Comparison of ENCODE assay signal across 1 cellular context in the genomic region with DNA sequence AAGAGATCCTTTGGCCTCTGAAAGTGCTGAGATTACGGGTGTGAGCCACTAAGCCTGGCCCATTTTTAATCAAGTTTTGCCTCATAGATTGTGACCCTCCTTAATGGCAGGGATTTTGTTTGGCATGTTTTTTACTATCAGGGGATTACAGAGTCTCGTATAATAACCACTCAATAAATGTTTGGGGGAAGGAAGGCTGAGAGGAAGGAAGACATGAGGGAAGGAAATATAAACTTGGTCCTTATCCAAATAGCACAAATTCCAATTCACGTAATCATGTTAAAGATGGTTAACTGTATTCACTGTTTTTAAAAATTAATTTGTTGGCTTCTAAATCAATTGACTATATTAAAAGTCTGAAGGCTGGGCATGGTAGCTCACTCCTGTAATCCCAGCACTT.
TF ChIP-seq lines count a peak whose summit lies in the region.

No MANE protein-coding gene starts in this region.

TF ChIP-seq in IMR-90, 13 proteins besides CTCF, POLR2A, EP300 and RAD21:
- no peak for TF ChIP-seq CHD1 (IDR thresholded peaks at IDR 0.05; ENCODE audit: low read depth, low read length)
- TF ChIP-seq FOS (IDR thresholded peaks at IDR 0.05; ENCODE audit: low read depth, low read length) = no peak
- no peak for TF ChIP-seq MAFK (IDR thresholded peaks at IDR 0.05; ENCODE audit: low read depth, low read length)
- TF ChIP-seq RCOR1 (IDR thresholded peaks at IDR 0.05; ENCODE audit: insufficient replicate concordance, low read length) = no peak
- TF ChIP-seq BHLHE40 (IDR thresholded peaks at IDR 0.05; ENCODE audit: low read depth, low read length) = no peak
- TF ChIP-seq ELK1 (IDR thresholded peaks at IDR 0.05; ENCODE audit: borderline replicate concordance, low read depth, low read length) = no peak
- TF ChIP-seq SMC3 (IDR thresholded peaks at IDR 0.05; ENCODE audit: low read depth, low read length) = no peak
- TF ChIP-seq NFE2L2 (IDR thresholded peaks at IDR 0.05; ENCODE audit: low read depth, low read length) = no peak
- no peak for TF ChIP-seq MXI1 (IDR thresholded peaks at IDR 0.05; ENCODE audit: borderline replicate concordance, low read depth, low read length)
- TF ChIP-seq USF2 (IDR thresholded peaks at IDR 0.05; ENCODE audit: low read depth, low read length) = no peak
